ENCODE assay signal across 1 cellular context in the genomic region with DNA sequence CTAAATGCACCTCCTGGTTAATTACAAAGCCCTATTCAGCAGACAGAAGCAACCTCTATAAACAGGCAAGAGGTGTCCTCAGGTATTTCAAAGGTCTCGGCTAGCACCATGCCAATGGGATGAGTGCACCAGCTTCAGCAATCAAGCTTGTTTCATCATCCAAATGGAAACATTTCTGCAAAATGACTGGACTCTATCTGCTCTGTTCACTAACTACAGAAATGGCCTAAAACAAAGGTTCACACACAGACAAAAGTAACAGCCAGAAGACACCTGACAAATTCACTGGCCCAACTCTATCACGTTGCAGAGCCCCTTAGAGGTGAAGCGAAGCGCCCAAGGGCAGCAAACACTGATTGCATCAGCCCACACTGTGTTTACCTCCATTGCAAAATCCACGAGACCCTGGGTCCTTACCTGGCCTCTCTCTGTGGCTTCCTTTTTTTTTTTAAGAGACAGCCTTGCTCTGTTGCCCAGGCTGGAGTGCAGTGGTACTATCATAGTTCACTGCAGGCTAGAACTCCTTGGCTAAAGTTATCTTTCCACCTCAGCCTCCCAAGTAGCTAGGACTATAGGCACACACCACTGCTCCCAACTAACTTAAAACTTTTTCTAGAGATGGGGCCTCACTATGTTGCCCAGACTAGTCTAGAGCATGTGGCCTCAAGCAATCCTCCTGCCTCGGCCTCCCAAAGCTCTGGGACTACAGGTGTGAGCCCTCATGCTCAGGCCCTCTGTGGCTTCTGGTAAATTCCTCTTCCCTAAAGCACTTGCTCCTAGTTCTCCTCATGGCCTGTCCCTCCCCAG.
A peak's percentile ranks its signal among the peaks of the same experiment; 100 is the strongest.
TF ChIP-seq lines count a peak whose summit lies in the region.

No MANE protein-coding gene starts in this region.

TF ChIP-seq in HepG2, 621 proteins besides CTCF, POLR2A, EP300 and RAD21 (continued from another document and continues in another):
- TF ChIP-seq, protein P1, sequence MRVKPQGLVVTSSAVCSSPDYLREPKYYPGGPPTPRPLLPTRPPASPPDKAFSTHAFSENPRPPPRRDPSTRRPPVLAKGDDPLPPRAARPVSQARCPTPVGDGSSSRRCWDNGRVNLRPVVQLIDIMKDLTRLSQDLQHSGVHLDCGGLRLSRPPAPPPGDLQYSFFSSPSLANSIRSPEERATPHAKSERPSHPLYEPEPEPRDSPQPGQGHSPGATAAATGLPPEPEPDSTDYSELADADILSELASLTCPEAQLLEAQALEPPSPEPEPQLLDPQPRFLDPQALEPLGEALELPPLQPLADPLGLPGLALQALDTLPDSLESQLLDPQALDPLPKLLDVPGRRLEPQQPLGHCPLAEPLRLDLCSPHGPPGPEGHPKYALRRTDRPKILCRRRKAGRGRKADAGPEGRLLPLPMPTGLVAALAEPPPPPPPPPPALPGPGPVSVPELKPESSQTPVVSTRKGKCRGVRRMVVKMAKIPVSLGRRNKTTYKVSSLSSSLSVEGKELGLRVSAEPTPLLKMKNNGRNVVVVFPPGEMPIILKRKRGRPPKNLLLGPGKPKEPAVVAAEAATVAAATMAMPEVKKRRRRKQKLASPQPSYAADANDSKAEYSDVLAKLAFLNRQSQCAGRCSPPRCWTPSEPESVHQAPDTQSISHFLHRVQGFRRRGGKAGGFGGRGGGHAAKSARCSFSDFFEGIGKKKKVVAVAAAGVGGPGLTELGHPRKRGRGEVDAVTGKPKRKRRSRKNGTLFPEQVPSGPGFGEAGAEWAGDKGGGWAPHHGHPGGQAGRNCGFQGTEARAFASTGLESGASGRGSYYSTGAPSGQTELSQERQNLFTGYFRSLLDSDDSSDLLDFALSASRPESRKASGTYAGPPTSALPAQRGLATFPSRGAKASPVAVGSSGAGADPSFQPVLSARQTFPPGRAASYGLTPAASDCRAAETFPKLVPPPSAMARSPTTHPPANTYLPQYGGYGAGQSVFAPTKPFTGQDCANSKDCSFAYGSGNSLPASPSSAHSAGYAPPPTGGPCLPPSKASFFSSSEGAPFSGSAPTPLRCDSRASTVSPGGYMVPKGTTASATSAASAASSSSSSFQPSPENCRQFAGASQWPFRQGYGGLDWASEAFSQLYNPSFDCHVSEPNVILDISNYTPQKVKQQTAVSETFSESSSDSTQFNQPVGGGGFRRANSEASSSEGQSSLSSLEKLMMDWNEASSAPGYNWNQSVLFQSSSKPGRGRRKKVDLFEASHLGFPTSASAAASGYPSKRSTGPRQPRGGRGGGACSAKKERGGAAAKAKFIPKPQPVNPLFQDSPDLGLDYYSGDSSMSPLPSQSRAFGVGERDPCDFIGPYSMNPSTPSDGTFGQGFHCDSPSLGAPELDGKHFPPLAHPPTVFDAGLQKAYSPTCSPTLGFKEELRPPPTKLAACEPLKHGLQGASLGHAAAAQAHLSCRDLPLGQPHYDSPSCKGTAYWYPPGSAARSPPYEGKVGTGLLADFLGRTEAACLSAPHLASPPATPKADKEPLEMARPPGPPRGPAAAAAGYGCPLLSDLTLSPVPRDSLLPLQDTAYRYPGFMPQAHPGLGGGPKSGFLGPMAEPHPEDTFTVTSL (CRISPR knock-in tag; IDR thresholded peaks at IDR 0.05; ENCODE audit: borderline replicate concordance) = peak; percentile 87; the same call in 1 of the 2 replicates
- 0 out of 2 replicates have a peak, but pooled peaks have one; percentile 62 for TF ChIP-seq REPIN1 (CRISPR knock-in tag; IDR thresholded peaks at IDR 0.05; ENCODE audit: borderline replicate concordance, low read depth)
- peak; percentile 91 for TF ChIP-seq HNF4A (CRISPR knock-in tag; IDR thresholded peaks at IDR 0.05)
- no peak for TF ChIP-seq ZFP62 (CRISPR knock-in tag; IDR thresholded peaks at IDR 0.05)
- TF ChIP-seq, protein P2, sequence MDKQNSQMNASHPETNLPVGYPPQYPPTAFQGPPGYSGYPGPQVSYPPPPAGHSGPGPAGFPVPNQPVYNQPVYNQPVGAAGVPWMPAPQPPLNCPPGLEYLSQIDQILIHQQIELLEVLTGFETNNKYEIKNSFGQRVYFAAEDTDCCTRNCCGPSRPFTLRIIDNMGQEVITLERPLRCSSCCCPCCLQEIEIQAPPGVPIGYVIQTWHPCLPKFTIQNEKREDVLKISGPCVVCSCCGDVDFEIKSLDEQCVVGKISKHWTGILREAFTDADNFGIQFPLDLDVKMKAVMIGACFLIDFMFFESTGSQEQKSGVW (CRISPR knock-in tag; IDR thresholded peaks at IDR 0.05; ENCODE audit: borderline replicate concordance) = no peak
- TF ChIP-seq, protein P3, sequence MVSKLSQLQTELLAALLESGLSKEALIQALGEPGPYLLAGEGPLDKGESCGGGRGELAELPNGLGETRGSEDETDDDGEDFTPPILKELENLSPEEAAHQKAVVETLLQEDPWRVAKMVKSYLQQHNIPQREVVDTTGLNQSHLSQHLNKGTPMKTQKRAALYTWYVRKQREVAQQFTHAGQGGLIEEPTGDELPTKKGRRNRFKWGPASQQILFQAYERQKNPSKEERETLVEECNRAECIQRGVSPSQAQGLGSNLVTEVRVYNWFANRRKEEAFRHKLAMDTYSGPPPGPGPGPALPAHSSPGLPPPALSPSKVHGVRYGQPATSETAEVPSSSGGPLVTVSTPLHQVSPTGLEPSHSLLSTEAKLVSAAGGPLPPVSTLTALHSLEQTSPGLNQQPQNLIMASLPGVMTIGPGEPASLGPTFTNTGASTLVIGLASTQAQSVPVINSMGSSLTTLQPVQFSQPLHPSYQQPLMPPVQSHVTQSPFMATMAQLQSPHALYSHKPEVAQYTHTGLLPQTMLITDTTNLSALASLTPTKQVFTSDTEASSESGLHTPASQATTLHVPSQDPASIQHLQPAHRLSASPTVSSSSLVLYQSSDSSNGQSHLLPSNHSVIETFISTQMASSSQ (IDR thresholded peaks at IDR 0.05; ENCODE audit: low read depth) = peak; percentile 67; the same call in 1 of the 2 replicates
- TF ChIP-seq, protein P3 (CRISPR knock-in tag; IDR thresholded peaks at IDR 0.05; ENCODE audit: borderline replicate concordance) = peak; percentile 64; the same call in 1 of the 2 replicates
- TF ChIP-seq, protein P4, sequence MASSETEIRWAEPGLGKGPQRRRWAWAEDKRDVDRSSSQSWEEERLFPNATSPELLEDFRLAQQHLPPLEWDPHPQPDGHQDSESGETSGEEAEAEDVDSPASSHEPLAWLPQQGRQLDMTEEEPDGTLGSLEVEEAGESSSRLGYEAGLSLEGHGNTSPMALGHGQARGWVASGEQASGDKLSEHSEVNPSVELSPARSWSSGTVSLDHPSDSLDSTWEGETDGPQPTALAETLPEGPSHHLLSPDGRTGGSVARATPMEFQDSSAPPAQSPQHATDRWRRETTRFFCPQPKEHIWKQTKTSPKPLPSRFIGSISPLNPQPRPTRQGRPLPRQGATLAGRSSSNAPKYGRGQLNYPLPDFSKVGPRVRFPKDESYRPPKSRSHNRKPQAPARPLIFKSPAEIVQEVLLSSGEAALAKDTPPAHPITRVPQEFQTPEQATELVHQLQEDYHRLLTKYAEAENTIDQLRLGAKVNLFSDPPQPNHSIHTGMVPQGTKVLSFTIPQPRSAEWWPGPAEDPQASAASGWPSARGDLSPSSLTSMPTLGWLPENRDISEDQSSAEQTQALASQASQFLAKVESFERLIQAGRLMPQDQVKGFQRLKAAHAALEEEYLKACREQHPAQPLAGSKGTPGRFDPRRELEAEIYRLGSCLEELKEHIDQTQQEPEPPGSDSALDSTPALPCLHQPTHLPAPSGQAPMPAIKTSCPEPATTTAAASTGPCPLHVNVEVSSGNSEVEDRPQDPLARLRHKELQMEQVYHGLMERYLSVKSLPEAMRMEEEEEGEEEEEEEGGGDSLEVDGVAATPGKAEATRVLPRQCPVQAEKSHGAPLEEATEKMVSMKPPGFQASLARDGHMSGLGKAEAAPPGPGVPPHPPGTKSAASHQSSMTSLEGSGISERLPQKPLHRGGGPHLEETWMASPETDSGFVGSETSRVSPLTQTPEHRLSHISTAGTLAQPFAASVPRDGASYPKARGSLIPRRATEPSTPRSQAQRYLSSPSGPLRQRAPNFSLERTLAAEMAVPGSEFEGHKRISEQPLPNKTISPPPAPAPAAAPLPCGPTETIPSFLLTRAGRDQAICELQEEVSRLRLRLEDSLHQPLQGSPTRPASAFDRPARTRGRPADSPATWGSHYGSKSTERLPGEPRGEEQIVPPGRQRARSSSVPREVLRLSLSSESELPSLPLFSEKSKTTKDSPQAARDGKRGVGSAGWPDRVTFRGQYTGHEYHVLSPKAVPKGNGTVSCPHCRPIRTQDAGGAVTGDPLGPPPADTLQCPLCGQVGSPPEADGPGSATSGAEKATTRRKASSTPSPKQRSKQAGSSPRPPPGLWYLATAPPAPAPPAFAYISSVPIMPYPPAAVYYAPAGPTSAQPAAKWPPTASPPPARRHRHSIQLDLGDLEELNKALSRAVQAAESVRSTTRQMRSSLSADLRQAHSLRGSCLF (CRISPR knock-in tag; IDR thresholded peaks at IDR 0.05; ENCODE audit: borderline replicate concordance) = no peak
- no peak for TF ChIP-seq ZNF564 (CRISPR knock-in tag; IDR thresholded peaks at IDR 0.05)
- TF ChIP-seq, protein P5, sequence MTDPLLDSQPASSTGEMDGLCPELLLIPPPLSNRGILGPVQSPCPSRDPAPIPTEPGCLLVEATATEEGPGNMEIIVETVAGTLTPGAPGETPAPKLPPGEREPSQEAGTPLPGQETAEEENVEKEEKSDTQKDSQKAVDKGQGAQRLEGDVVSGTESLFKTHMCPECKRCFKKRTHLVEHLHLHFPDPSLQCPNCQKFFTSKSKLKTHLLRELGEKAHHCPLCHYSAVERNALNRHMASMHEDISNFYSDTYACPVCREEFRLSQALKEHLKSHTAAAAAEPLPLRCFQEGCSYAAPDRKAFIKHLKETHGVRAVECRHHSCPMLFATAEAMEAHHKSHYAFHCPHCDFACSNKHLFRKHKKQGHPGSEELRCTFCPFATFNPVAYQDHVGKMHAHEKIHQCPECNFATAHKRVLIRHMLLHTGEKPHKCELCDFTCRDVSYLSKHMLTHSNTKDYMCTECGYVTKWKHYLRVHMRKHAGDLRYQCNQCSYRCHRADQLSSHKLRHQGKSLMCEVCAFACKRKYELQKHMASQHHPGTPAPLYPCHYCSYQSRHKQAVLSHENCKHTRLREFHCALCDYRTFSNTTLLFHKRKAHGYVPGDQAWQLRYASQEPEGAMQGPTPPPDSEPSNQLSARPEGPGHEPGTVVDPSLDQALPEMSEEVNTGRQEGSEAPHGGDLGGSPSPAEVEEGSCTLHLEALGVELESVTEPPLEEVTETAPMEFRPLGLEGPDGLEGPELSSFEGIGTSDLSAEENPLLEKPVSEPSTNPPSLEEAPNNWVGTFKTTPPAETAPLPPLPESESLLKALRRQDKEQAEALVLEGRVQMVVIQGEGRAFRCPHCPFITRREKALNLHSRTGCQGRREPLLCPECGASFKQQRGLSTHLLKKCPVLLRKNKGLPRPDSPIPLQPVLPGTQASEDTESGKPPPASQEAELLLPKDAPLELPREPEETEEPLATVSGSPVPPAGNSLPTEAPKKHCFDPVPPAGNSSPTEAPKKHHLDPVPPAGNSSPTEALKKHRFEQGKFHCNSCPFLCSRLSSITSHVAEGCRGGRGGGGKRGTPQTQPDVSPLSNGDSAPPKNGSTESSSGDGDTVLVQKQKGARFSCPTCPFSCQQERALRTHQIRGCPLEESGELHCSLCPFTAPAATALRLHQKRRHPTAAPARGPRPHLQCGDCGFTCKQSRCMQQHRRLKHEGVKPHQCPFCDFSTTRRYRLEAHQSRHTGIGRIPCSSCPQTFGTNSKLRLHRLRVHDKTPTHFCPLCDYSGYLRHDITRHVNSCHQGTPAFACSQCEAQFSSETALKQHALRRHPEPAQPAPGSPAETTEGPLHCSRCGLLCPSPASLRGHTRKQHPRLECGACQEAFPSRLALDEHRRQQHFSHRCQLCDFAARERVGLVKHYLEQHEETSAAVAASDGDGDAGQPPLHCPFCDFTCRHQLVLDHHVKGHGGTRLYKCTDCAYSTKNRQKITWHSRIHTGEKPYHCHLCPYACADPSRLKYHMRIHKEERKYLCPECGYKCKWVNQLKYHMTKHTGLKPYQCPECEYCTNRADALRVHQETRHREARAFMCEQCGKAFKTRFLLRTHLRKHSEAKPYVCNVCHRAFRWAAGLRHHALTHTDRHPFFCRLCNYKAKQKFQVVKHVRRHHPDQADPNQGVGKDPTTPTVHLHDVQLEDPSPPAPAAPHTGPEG (CRISPR knock-in tag; IDR thresholded peaks at IDR 0.05) = 0 out of 2 replicates have a peak, but pooled peaks have one; percentile 44
- TF ChIP-seq NFKBIZ (CRISPR knock-in tag; IDR thresholded peaks at IDR 0.05) = peak; percentile 92; the same call in 1 of the 2 replicates
- TF ChIP-seq TBX2 (CRISPR knock-in tag; IDR thresholded peaks at IDR 0.05; ENCODE audit: borderline replicate concordance) = peak; percentile 92
- peak; percentile 97 for TF ChIP-seq RXRA (CRISPR knock-in tag; IDR thresholded peaks at IDR 0.05)
- TF ChIP-seq RFXANK (CRISPR knock-in tag; IDR thresholded peaks at IDR 0.05) = no peak
- TF ChIP-seq ZNF781 (CRISPR knock-in tag; IDR thresholded peaks at IDR 0.05; ENCODE audit: borderline replicate concordance, not compliant biosample characterization) = peak; percentile 59
- no peak for TF ChIP-seq SCMH1 (CRISPR knock-in tag; IDR thresholded peaks at IDR 0.05; ENCODE audit: borderline replicate concordance)
- TF ChIP-seq, protein P6, sequence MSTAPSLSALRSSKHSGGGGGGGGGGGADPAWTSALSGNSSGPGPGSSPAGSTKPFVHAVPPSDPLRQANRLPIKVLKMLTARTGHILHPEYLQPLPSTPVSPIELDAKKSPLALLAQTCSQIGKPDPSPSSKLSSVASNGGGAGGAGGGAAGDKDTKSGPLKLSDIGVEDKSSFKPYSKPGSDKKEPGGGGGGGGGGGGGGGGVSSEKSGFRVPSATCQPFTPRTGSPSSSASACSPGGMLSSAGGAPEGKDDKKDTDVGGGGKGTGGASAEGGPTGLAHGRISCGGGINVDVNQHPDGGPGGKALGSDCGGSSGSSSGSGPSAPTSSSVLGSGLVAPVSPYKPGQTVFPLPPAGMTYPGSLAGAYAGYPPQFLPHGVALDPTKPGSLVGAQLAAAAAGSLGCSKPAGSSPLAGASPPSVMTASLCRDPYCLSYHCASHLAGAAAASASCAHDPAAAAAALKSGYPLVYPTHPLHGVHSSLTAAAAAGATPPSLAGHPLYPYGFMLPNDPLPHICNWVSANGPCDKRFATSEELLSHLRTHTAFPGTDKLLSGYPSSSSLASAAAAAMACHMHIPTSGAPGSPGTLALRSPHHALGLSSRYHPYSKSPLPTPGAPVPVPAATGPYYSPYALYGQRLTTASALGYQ (CRISPR knock-in tag; IDR thresholded peaks at IDR 0.05) = peak; percentile 67; the same call in 1 of the 2 replicates
- TF ChIP-seq ZNF749 (CRISPR knock-in tag; IDR thresholded peaks at IDR 0.05; ENCODE audit: borderline replicate concordance) = no peak
- TF ChIP-seq ZNF558 (CRISPR knock-in tag; IDR thresholded peaks at IDR 0.05; ENCODE audit: borderline replicate concordance) = peak; percentile 35; the same call in 1 of the 2 replicates
- TF ChIP-seq ZFP41 (CRISPR knock-in tag; IDR thresholded peaks at IDR 0.05; ENCODE audit: borderline replicate concordance) = no peak
